ENCODE assay signal across 8 cellular contexts in genomic region chr15:31324739-31325431, GRCh38. TPM values are rescaled to one million over a fixed set of nuclear protein-coding genes. Genes with fewer than 3 reads are reported as not detected.
DNase-seq lines count a peak whose midpoint lies in the region; ATAC-seq and TF ChIP-seq lines count a peak whose summit lies in the region.

No MANE protein-coding gene starts in this region.

- peak overlapping the region; percentile 99 for H3K27ac ChIP-seq in RWPE1
- peak overlapping the region; percentile 98 to 100 (median 100) for H3K27ac ChIP-seq in esophagus muscularis mucosa (replicated peaks in 1 of 4)
- peak overlapping the region; percentile 97 for H3K27ac ChIP-seq in psoas muscle

- H3K4me3 ChIP-seq in GM12865 (ENCODE audit: low read depth, low read length), result peak overlapping the region; percentile 66
- peak overlapping the region; percentile 83 to 96 (median 92) for H3K4me3 ChIP-seq in esophagus muscularis mucosa
- H3K4me3 ChIP-seq in psoas muscle, result peak overlapping the region; percentile 79

- H3K9me3 ChIP-seq in esophagus muscularis mucosa (no peaks in the 10 kb centered on the region), psoas muscle (no peaks in the 10 kb centered on the region)

- CTCF ChIA-PET in RWPE1 (lab: Yijun Ruan, JAX), result interaction anchor here (0.6 to 2.4 kb wide), 2 partner anchors 163 to 1545 kb away, joined by 3 to 10 read pairs; no protein-coding TSS in a partner anchor

- 86% methylated on average over 15 of the region's 17 CpGs for WGBS in esophagus muscularis mucosa
- WGBS in psoas muscle, 3 donors, result 61 to 78% (median 66%) methylated on average over 17 of the region's 17 CpGs

- H3K36me3 ChIP-seq in esophagus muscularis mucosa, result no peaks in the 10 kb centered on the region
- H3K36me3 ChIP-seq in psoas muscle (ENCODE audit: insufficient read depth in 1 of 2, low read depth in 1 of 2), result no peaks in the 10 kb centered on the region

- TF ChIP-seq CTCF in GM12865 (IDR thresholded peaks at IDR 0.05; ENCODE audit: insufficient read depth, low read depth, low read length, missing control alignments), result no peak
- no peak for TF ChIP-seq CTCF in RWPE1 (conservative IDR thresholded peaks at IDR 0.05; ENCODE audit: low read depth)
- no peak for TF ChIP-seq CTCF in esophagus muscularis mucosa (IDR thresholded peaks at IDR 0.05)
- no peak for TF ChIP-seq CTCF in psoas muscle (IDR thresholded peaks at IDR 0.05)

- intact Hi-C loops in esophagus muscularis mucosa (cut with DNase I) (loop anchor here (2.0 to 5.0 kb wide), 3 partner anchors 88 to 166 kb away; no protein-coding TSS in a partner anchor), psoas muscle (cut with DNase I) (loop anchor here (1.0 to 5.0 kb wide), 8 partner anchors 58 to 333 kb away; partner anchors contain the start of gene MTMR10 (in 1 of the 2))

- TF ChIP-seq EP300 in esophagus muscularis mucosa (IDR thresholded peaks at IDR 0.05), result no peak

- no peaks in the 10 kb centered on the region for H3K27me3 ChIP-seq in esophagus muscularis mucosa
- H3K27me3 ChIP-seq in psoas muscle (ENCODE audit: insufficient read depth in 3 of 3, low read length in 2 of 3), result no peaks in the 10 kb centered on the region

- DNase-seq in GM12865 (ENCODE audit: low read depth), result peak; percentile 70
- no peak for DNase-seq in RWPE1 (ENCODE audit: low spot score)
- no peak for DNase-seq in esophagus muscularis mucosa (ENCODE audit: extremely low spot score)
- no peak for DNase-seq in psoas muscle
- DNase-seq in NCI-H2171 treated with DMSO at 0.1 percent for 48 hours (lab: John Stamatoyannopoulos, UW), result no peak
- no peak for DNase-seq in stimulated activated CD4-positive, alpha-beta T cell treated with anti-CD3 and anti-CD28 coated beads, Interleukin-15, amount 100 ng/mL, for 24 hours
- no peak for DNase-seq in SW480 (ENCODE audit: low spot score)

- POLR2A ChIA-PET in RWPE1 (lab: Yijun Ruan, JAX; ENCODE audit: low non-redundant PET), result interaction anchor here (1.4 kb wide), 1 partner anchor 14 kb away, joined by 3 read pairs; no protein-coding TSS in a partner anchor

- TF ChIP-seq POLR2A in esophagus muscularis mucosa (IDR thresholded peaks at IDR 0.05; ENCODE audit: low read depth), result no peak

- ATAC-seq in psoas muscle, result no peak
- ATAC-seq in esophagus mucosa, result no peak

- peaks cover 24 to 30% (median 28%) of the 10 kb centered on the region in 4 donors for H3K4me1 ChIP-seq in esophagus muscularis mucosa
- peaks cover 19% of the 10 kb centered on the region for H3K4me1 ChIP-seq in psoas muscle

RNA-seq across cellular contexts. Expression of gene KLF13, which starts 1.8 kb away (rescaled TPM):
- total RNA-seq in esophagus muscularis mucosa, result 100 to 1,000 TPM in 1 of 4 donors, 10 to 100 TPM in 3; 57.3 to 109 (median 74.2) TPM
- total RNA-seq in psoas muscle, result 10 to 100 TPM; 11.9 to 45.6 (median 25.2) TPM
- polyA plus RNA-seq in psoas muscle, result 10 to 100 TPM; 14.5 to 29.0 (median 20.4) TPM
- total RNA-seq in esophagus mucosa, result 42.7 TPM
